7 cellular contexts compared by ENCODE assay signal in the genomic region with DNA sequence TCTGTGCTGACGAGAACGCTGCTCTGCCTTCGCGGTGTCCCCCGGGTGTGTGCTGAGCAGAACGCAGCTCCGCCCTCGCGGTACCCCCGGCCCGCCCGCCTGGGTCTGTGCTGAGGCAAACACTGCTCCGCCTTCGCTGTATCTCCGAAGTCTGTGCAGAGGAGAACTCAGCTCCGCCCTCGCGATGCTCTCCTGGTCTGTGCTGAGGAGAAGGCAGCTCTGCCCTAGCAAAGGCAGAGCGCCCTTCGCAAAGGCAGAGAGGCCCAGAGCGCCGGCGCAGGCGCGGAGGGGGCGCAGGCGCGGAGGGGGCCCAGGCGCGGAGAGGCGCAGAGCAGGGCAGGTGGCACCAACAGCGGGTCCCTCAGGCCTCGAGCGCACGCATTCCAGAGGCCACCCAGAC.
DNase-seq lines count a peak whose midpoint lies in the region; ATAC-seq and TF ChIP-seq lines count a peak whose summit lies in the region.
"Not testable (repeated sequence)": the region's sequence is repeated elsewhere in the genome, so short reads cannot be mapped to it uniquely, and the experiment has no call there.

No MANE protein-coding gene starts in this region.

- not testable (repeated sequence) for H3K4me1 Mint-ChIP-seq in WTC11, endodermal cell

- peaks cover 13% of the 10 kb centered on the region for H3K36me3 Mint-ChIP-seq in WTC11
- not testable (repeated sequence) for H3K36me3 Mint-ChIP-seq in endodermal cell (ENCODE audit: low read depth)

- H3K36me3 ChIP-seq in endodermal cell (ENCODE audit: control insufficient read depth, insufficient read depth, low read length) = not testable (repeated sequence)

- H3K4me1 ChIP-seq in endodermal cell (ENCODE audit: control insufficient read depth, insufficient read depth, low read length) = not testable (repeated sequence)

- ATAC-seq in GM18517 (IDR thresholded peaks at IDR 0.05; ENCODE audit: unreplicated experiment) = peak; percentile 71
- ATAC-seq in GM21381 (IDR thresholded peaks at IDR 0.05; ENCODE audit: unreplicated experiment) = peak; percentile 97
- peak; percentile 90 for ATAC-seq in HG02870 (IDR thresholded peaks at IDR 0.05; ENCODE audit: unreplicated experiment)
- ATAC-seq in HG03520 (IDR thresholded peaks at IDR 0.05; ENCODE audit: unreplicated experiment) = peak; percentile 89
- ATAC-seq in WTC11 = peak; percentile 59

- not testable (repeated sequence) for DNase-seq in WTC11 (ENCODE audit: low spot score)
- DNase-seq in endodermal cell = peak; percentile 39
- peak; percentile 9 for DNase-seq in myocyte (ENCODE audit: low read depth)

- H3K27me3 ChIP-seq in endodermal cell (ENCODE audit: control insufficient read depth, insufficient read depth, low read length, poor library complexity, severe bottlenecking) = not testable (repeated sequence)

- H3K27ac ChIP-seq in endodermal cell (ENCODE audit: low read depth, low read length) = not testable (repeated sequence)

- not testable (repeated sequence) for TF ChIP-seq CTCF in WTC11 (IDR thresholded peaks at IDR 0.05); endodermal cell (conservative IDR thresholded peaks at IDR 0.05)

- not testable (repeated sequence) for H3K4me3 Mint-ChIP-seq in WTC11, endodermal cell

- POLR2A ChIA-PET in WTC11 (lab: Charles Lee) = not testable (repeated sequence)

- CTCF ChIA-PET in WTC11 (lab: Charles Lee) = not testable (repeated sequence)

- not testable (repeated sequence) for H3K27me3 Mint-ChIP-seq in WTC11 (ENCODE audit: low read depth); endodermal cell (ENCODE audit: insufficient read depth)

- not testable (repeated sequence) for H3K27ac Mint-ChIP-seq in WTC11, endodermal cell

- H3K9me3 ChIP-seq in endodermal cell (ENCODE audit: control insufficient read depth, low read length) = not testable (repeated sequence)

- H3K9me3 Mint-ChIP-seq in WTC11 (peaks cover 15% of the 10 kb centered on the region; the same call in 1 of the 2 replicates), endodermal cell (peaks cover 28% of the 10 kb centered on the region)

- WGBS in endodermal cell (ENCODE audit: insufficient coverage in 1 of 2, insufficient read length in 1 of 2), 2 experiments = 78 to 86% methylated on average over 11 to 35 of the region's 35 CpGs

- not testable (repeated sequence) for H3K4me3 ChIP-seq in endodermal cell (ENCODE audit: low read length)

- not testable (repeated sequence) for H3K9ac ChIP-seq in endodermal cell (ENCODE audit: extremely low read depth, low read length, poor library complexity, severe bottlenecking)
